In genomic region chr5:99030871-99031440, GRCh38 we compare ENCODE assay signal across 17 cellular contexts.
DNase-seq lines count a peak whose midpoint lies in the region; ATAC-seq and TF ChIP-seq lines count a peak whose summit lies in the region.
"Had no signal": no experiment of that assay in that cellular context is flagged by ENCODE, and none has a peak within 500 bp of the region (broad histone marks: within the 10 kb centered on the region; RNA-seq: fewer than 3 reads in every experiment).

No MANE protein-coding gene starts in this region.

- BruUV-seq in PC-9 (replicated peaks; lab: Mats Ljungman, UMichigan) = no TSS peak

- H3K79me2 ChIP-seq in PC-9 (ENCODE audit: low read depth) = no peaks in the 10 kb centered on the region
- H3K79me2 ChIP-seq in smooth muscle cell (ENCODE audit: low read depth) = no peaks in the 10 kb centered on the region

- H3K36me3 ChIP-seq in PC-9 (ENCODE audit: low read depth) = no peaks in the 10 kb centered on the region
- no peaks in the 10 kb centered on the region for H3K36me3 ChIP-seq in psoas muscle (ENCODE audit: insufficient read depth in 1 of 2, low read depth in 1 of 2)
- H3K36me3 ChIP-seq in smooth muscle cell (ENCODE audit: low read depth) = no peaks in the 10 kb centered on the region
- H3K36me3 ChIP-seq: heart right ventricle, left lung had no signal

- ATAC-seq in Right ventricle myocardium superior (ENCODE audit: poor library complexity) (peak; percentile 23), esophagus mucosa (peak; percentile 10), psoas muscle (no peak)
- ATAC-seq: heart right ventricle, left lung had no signal

- intact Hi-C loops in Right ventricle myocardium superior (cut with DNase I) (no loop called here), cardiac septum (cut with DNase I) (loop anchor here (10.0 kb wide), 1 partner anchor 256 kb away; the partner anchor contains the start of gene RGMB), PC-9 (cut with micrococcal nuclease; ENCODE audit: unreplicated experiment) (loop anchor here (10.0 kb wide), 1 partner anchor 256 kb away; the partner anchor contains the start of gene RGMB), psoas muscle (cut with DNase I) (no loop called here)

- no peak overlapping the region for H3K4me3 ChIP-seq in PC-9
- no peak overlapping the region for H3K4me3 ChIP-seq in psoas muscle
- H3K4me3 ChIP-seq in smooth muscle cell = no peak overlapping the region
- H3K4me3 ChIP-seq: heart right ventricle, left lung had no signal

- H3K4me2 ChIP-seq in PC-9 (peak overlapping the region; percentile 53), smooth muscle cell (no peak overlapping the region)
- H3K4me2 ChIP-seq: KMS-11 had no signal

- H3K9me2 ChIP-seq in PC-9 (ENCODE audit: insufficient read depth) = no peaks in the 10 kb centered on the region

- POLR2A ChIA-PET in PC-9 (lab: Charles Lee; ENCODE audit: unreplicated experiment) = no interaction called here

- H3K4me1 ChIP-seq in PC-9 (replicated peaks; ENCODE audit: insufficient read depth) = peaks cover 33% of the 10 kb centered on the region
- peaks cover 9% of the 10 kb centered on the region for H3K4me1 ChIP-seq in psoas muscle
- H3K4me1 ChIP-seq in smooth muscle cell (ENCODE audit: low read depth) = no peaks in the 10 kb centered on the region

- H3K9me3 ChIP-seq in PC-9 (ENCODE audit: insufficient read depth, low read depth) (no peaks in the 10 kb centered on the region), psoas muscle (no peaks in the 10 kb centered on the region), smooth muscle cell (replicated peaks; ENCODE audit: low read depth) (no peaks in the 10 kb centered on the region)
- H3K9me3 ChIP-seq: heart right ventricle, left lung had no signal

- CTCF ChIA-PET in PC-9 (lab: Charles Lee) = no interaction called here

- no peaks in the 10 kb centered on the region for H4K20me1 ChIP-seq in PC-9 (ENCODE audit: insufficient read depth)
- no peaks in the 10 kb centered on the region for H4K20me1 ChIP-seq in smooth muscle cell (ENCODE audit: low read depth)

- H3F3A ChIP-seq in PC-9 (ENCODE audit: insufficient read depth, low read depth) (peaks cover 9% of the 10 kb centered on the region), smooth muscle cell (ENCODE audit: low read depth) (no peaks in the 10 kb centered on the region)

- TF ChIP-seq CTCF in PC-9 (conservative IDR thresholded peaks at IDR 0.05) (no peak), psoas muscle (IDR thresholded peaks at IDR 0.05) (no peak), smooth muscle cell (IDR thresholded peaks at IDR 0.05; ENCODE audit: borderline replicate concordance, insufficient read depth, poor library complexity, severe bottlenecking) (no peak)

- no peak overlapping the region for H3K9ac ChIP-seq in smooth muscle cell (ENCODE audit: low read depth)
- H3K9ac ChIP-seq: KMS-11 had no signal

- no peaks in the 10 kb centered on the region for H3K27me3 ChIP-seq in PC-9 (ENCODE audit: insufficient read depth, low read depth)
- no peaks in the 10 kb centered on the region for H3K27me3 ChIP-seq in psoas muscle (ENCODE audit: insufficient read depth in 3 of 3, low read length in 2 of 3)
- no peaks in the 10 kb centered on the region for H3K27me3 ChIP-seq in smooth muscle cell (ENCODE audit: low read depth)
- H3K27me3 ChIP-seq: heart right ventricle, left lung had no signal

- H2AFZ ChIP-seq in PC-9 = no peak overlapping the region
- no peak overlapping the region for H2AFZ ChIP-seq in smooth muscle cell (ENCODE audit: low read depth)

- no peak for DNase-seq in Right ventricle myocardium superior
- DNase-seq in cardiac septum (ENCODE audit: low spot score) = no peak
- peak in 1 of 2 experiments; percentile 47 for DNase-seq in PC-9
- DNase-seq in SK-N-DZ (ENCODE audit: low spot score) = no peak
- no peak for DNase-seq in psoas muscle
- DNase-seq in smooth muscle cell (lab: John Stamatoyannopoulos, UW; ENCODE audit: unreplicated experiment) = no peak
- DNase-seq in mucosa of gallbladder (ENCODE audit: low spot score) = no peak
- DNase-seq: activated CD8-positive, alpha-beta memory T cell treated with anti-CD3 and anti-CD28 coated beads, Interleukin-2, amount 50 U/mL, for 4 hours; effector CD8-positive, alpha-beta T cell; heart right ventricle; left lung; NCI-H1092 treated with DMSO at 0.1 percent for 48 hours; NCI-H2081 treated with DMSO at 0.1 percent for 48 hours; SHP77 treated with DMSO at 0.1 percent for 48 hours; T1000 had no signal

- peak overlapping the region; percentile 50 for H3K27ac ChIP-seq in PC-9
- H3K27ac ChIP-seq in psoas muscle = no peak overlapping the region
- no peak overlapping the region for H3K27ac ChIP-seq in smooth muscle cell (ENCODE audit: low read depth)
- H3K27ac ChIP-seq: KMS-11 had no signal

Comparison
In these comparisons a context has a peak if more than half of its experiments do, and no peak if none do; other contexts are left out.
1. intact Hi-C loops: an anchor here in cardiac septum (10.0 kb wide) and PC-9 (10.0 kb wide); none called in Right ventricle myocardium superior and psoas muscle.
2. ATAC-seq: peak in Right ventricle myocardium superior (single experiment) and esophagus mucosa (single experiment); none in psoas muscle (0 of 4).